ENCODE assay signal across 10 cellular contexts in the genomic region with DNA sequence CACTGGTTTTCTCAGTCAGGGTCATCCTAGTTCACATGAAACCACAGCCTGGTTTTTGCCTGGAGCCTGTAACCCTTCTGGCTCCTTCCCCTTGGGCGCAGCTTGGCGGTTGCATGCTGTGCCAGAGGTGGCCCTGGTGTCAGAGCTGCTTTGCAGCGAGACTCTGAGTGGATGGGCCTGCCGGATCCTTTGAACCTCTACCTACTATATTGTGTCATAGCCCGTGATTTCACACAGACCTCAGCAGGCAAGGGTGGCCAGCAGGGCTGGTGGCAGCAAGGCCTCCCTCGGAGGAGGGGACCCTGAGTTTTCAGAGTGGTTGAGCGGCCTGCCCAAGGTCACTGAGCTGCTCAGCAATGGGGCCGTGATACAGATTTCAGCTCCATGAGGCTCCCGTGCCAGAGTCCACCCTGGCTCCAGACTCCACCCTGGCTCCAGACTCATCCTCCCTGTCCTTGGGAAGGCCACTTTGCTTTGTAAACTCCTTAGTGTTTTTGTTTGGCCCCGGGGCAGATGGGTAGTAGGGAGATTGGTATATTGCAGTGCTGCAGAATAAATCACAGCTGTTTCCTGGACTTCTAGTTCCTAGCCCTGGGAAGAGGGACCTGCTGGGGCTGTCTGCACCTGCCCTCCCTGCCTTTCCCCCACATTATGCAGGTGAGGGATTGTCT. TPM values are rescaled to one million over a fixed set of nuclear protein-coding genes. Genes with fewer than 3 reads are reported as not detected.
DNase-seq lines count a peak whose midpoint lies in the region; TF ChIP-seq lines count a peak whose summit lies in the region.
"Had no signal": no experiment of that assay in that cellular context is flagged by ENCODE, and none has a peak within 500 bp of the region (broad histone marks: within the 10 kb centered on the region; RNA-seq: fewer than 3 reads in every experiment).

No MANE protein-coding gene starts in this region.

- TF ChIP-seq CTCF in MCF 10A (IDR thresholded peaks at IDR 0.05; ENCODE audit: unreplicated experiment) = no peak
- TF ChIP-seq CTCF in mammary epithelial cell (conservative IDR thresholded peaks at IDR 0.05 in 1 of 2, IDR thresholded peaks at IDR 0.05 in 1 of 2; ENCODE audit: extremely low read depth in 1 of 2, insufficient read depth in 1 of 2, low read depth in 1 of 2, low read length in 2 of 2) = no peak
- TF ChIP-seq CTCF in brain (conservative IDR thresholded peaks at IDR 0.05) = no peak

- dilution Hi-C loops in mammary epithelial cell (cut with HindIII; ENCODE audit: low sequenced_read_pairs) = no loop called here

- no peak overlapping the region for H3K23ac ChIP-seq in mesenchymal stem cell (ENCODE audit: low read length in 2 of 2)

- no peaks in the 10 kb centered on the region for H3K9me3 Mint-ChIP-seq in MCF 10A (ENCODE audit: unreplicated experiment)
- peaks cover 0 to 8% (median 4%) of the 10 kb centered on the region in 5 experiments for H3K9me3 Mint-ChIP-seq in brain
- H3K9me3 Mint-ChIP-seq in T-helper 2 cell treated with Interferon-gamma antibody and Interleukin-4, amounts not matched to agents 5 μg/mL and 100 μg/mL, for 36 hours = no peaks in the 10 kb centered on the region

- peak overlapping the region; percentile 5 for H3K27ac Mint-ChIP-seq in MCF 10A (ENCODE audit: low read depth, unreplicated experiment)
- peak overlapping the region in 3 of 5 experiments; percentile 24 to 57 (median 32) for H3K27ac Mint-ChIP-seq in brain
- H3K27ac Mint-ChIP-seq in T-helper 2 cell treated with Interferon-gamma antibody and Interleukin-4, amounts not matched to agents 5 μg/mL and 100 μg/mL, for 36 hours = no peak overlapping the region

- H3K27me3 Mint-ChIP-seq in MCF 10A (ENCODE audit: insufficient read depth, unreplicated experiment) (no peaks in the 10 kb centered on the region), brain (no peaks in the 10 kb centered on the region)
- no peaks in the 10 kb centered on the region for H3K27me3 Mint-ChIP-seq in T-helper 2 cell treated with Interferon-gamma antibody and Interleukin-4, amounts not matched to agents 5 μg/mL and 100 μg/mL, for 36 hours (ENCODE audit: low read depth)

- WGBS in mammary epithelial cell (ENCODE audit: low coverage, missing lambda C conversion rate) = 77% methylated on average over 7 of the region's 10 CpGs
- WGBS in mesenchymal stem cell = 91% methylated on average over 8 of the region's 10 CpGs

- peaks cover 47% of the 10 kb centered on the region for H3K4me1 ChIP-seq in mammary epithelial cell (ENCODE audit: insufficient read depth, low read length)
- peaks cover 22% of the 10 kb centered on the region for H3K4me1 ChIP-seq in mesenchymal stem cell (ENCODE audit: control insufficient read depth, insufficient read depth, low read depth, low read length)

- CTCF ChIA-PET in MCF 10A (lab: Yijun Ruan, JAX) (interaction anchor here (1.2 kb wide), 1 partner anchor 24 kb away, joined by 4 read pairs; no protein-coding TSS in a partner anchor), mammary epithelial cell (lab: Charles Lee; ENCODE audit: low non-redundant PET) (interaction anchor here (0.6 kb wide), 1 partner anchor 43 kb away, joined by 3 read pairs; no protein-coding TSS in a partner anchor)

- H2BK15ac ChIP-seq in mesenchymal stem cell (ENCODE audit: low read depth, poor library complexity, severe bottlenecking) = no peak overlapping the region

- no peak overlapping the region for H4K91ac ChIP-seq in mesenchymal stem cell (ENCODE audit: low read length)

- H2AK5ac ChIP-seq in mesenchymal stem cell (ENCODE audit: low read length, severe bottlenecking) = no peak overlapping the region

- POLR2A ChIA-PET in MCF 10A (lab: Yijun Ruan, JAX) = interaction anchor here (0.6 to 1.2 kb wide), 3 partner anchors 9 to 76 kb away, joined by 3 read pairs; no protein-coding TSS in a partner anchor

- H2BK12ac ChIP-seq in mesenchymal stem cell (ENCODE audit: low read length in 2 of 2) = no peak overlapping the region

- H3K79me2 ChIP-seq in mammary epithelial cell (ENCODE audit: insufficient read depth, low read length) = peaks cover 99% of the 10 kb centered on the region

- no peak overlapping the region for H3K4me2 ChIP-seq in mammary epithelial cell (ENCODE audit: insufficient read depth, low read depth, low read length)
- H3K4me2 ChIP-seq in mesenchymal stem cell (ENCODE audit: low read length, poor library complexity, severe bottlenecking) = no peak overlapping the region

- H3K27me3 ChIP-seq in mammary epithelial cell (ENCODE audit: insufficient read depth, low read length) = no peaks in the 10 kb centered on the region
- no peaks in the 10 kb centered on the region for H3K27me3 ChIP-seq in mesenchymal stem cell (ENCODE audit: control insufficient read depth in 1 of 2, insufficient read depth in 1 of 2, low read length in 2 of 2)
- H3K27me3 ChIP-seq: neutrophil had no signal

- peak overlapping the region in 1 of 2 experiments; percentile 61 for H3K18ac ChIP-seq in mesenchymal stem cell (ENCODE audit: low read depth in 1 of 2, low read length in 2 of 2)

- H3K4me1 Mint-ChIP-seq in MCF 10A (ENCODE audit: insufficient read depth, unreplicated experiment) (peaks cover 53% of the 10 kb centered on the region), brain (peaks cover 92% of the 10 kb centered on the region)
- peaks cover 33% of the 10 kb centered on the region for H3K4me1 Mint-ChIP-seq in T-helper 2 cell treated with Interferon-gamma antibody and Interleukin-4, amounts not matched to agents 5 μg/mL and 100 μg/mL, for 36 hours (ENCODE audit: low read depth)

- BruUV-seq in MCF 10A (replicated peaks; lab: Mats Ljungman, UMichigan) = no TSS peak
- no TSS peak for BruUV-seq in mammary epithelial cell (replicated peaks; lab: Mats Ljungman, UMichigan)

- H3K9ac ChIP-seq in mammary epithelial cell (ENCODE audit: insufficient read depth, low read length) (no peak overlapping the region), mesenchymal stem cell (ENCODE audit: low read length) (no peak overlapping the region)

- H2AFZ ChIP-seq in mammary epithelial cell (ENCODE audit: low read depth, low read length) (no peak overlapping the region), mesenchymal stem cell (ENCODE audit: low read depth, low read length) (no peak overlapping the region)

- intact Hi-C loops in MCF 10A (cut with micrococcal nuclease) = no loop called here
- intact Hi-C loops in mammary epithelial cell (cut with micrococcal nuclease) = no loop called here

- H3K4ac ChIP-seq in mesenchymal stem cell (ENCODE audit: low read depth in 1 of 2, low read length in 2 of 2) = peak overlapping the region in 1 of 2 experiments; percentile 30

- no peak overlapping the region for H2BK120ac ChIP-seq in mesenchymal stem cell (ENCODE audit: low read depth, low read length)

- H3K4me3 Mint-ChIP-seq in MCF 10A (ENCODE audit: unreplicated experiment) = no peak overlapping the region
- H3K4me3 Mint-ChIP-seq in brain = no peak overlapping the region
- H3K4me3 Mint-ChIP-seq in T-helper 2 cell treated with Interferon-gamma antibody and Interleukin-4, amounts not matched to agents 5 μg/mL and 100 μg/mL, for 36 hours = no peak overlapping the region

- H3K36me3 ChIP-seq in mammary epithelial cell (ENCODE audit: insufficient read depth, low read length) = peaks cover 11% of the 10 kb centered on the region
- H3K36me3 ChIP-seq in mesenchymal stem cell (ENCODE audit: control insufficient read depth in 1 of 2, insufficient read depth in 2 of 2, low read depth in 1 of 2, low read length in 2 of 2) = peaks cover 4 to 15% of the 10 kb centered on the region in 2 experiments
- H3K36me3 ChIP-seq: neutrophil had no signal

- H3K27ac ChIP-seq in mammary epithelial cell (ENCODE audit: insufficient read depth, low read depth, low read length) = no peak overlapping the region
- no peak overlapping the region for H3K27ac ChIP-seq in mesenchymal stem cell (ENCODE audit: low read length, poor library complexity, severe bottlenecking)

- H4K20me1 ChIP-seq in mammary epithelial cell (ENCODE audit: insufficient read depth, low read length) = peaks cover 19% of the 10 kb centered on the region

- H3K79me1 ChIP-seq in mesenchymal stem cell (replicated peaks; ENCODE audit: low read length, poor library complexity, severe bottlenecking) = peaks cover 5% of the 10 kb centered on the region

- in situ Hi-C loops in mammary epithelial cell (cut with MboI; ENCODE audit: low sequenced_read_pairs in 2 of 2) = no loop called here

- peak overlapping the region in 1 of 2 experiments; percentile 77 for H3K14ac ChIP-seq in mesenchymal stem cell (ENCODE audit: low read length in 2 of 2)

- H3K4me3 ChIP-seq in mammary epithelial cell (replicated peaks in 1 of 3; ENCODE audit: insufficient read depth in 1 of 3, low read depth in 2 of 3, low read length in 3 of 3) = no peak overlapping the region
- no peak overlapping the region for H3K4me3 ChIP-seq in mesenchymal stem cell (ENCODE audit: insufficient read depth in 1 of 2, low read depth in 1 of 2, low read length in 2 of 2)
- H3K4me3 ChIP-seq: K562 had no signal

- DNase-seq in MCF 10A (ENCODE audit: unreplicated experiment) (no peak), mammary epithelial cell (no peak), mesenchymal stem cell (peak; percentile 55), erythroblast (lab: John Stamatoyannopoulos, UW) (no peak), cerebellar cortex (ENCODE audit: low spot score) (no peak), UCSD-AML1 (lab: John Stamatoyannopoulos, UW; ENCODE audit: unreplicated experiment) (no peak)
- DNase-seq in T-helper 2 cell treated with Interferon-gamma antibody and Interleukin-4, amounts not matched to agents 5 μg/mL and 100 μg/mL, for 36 hours (ENCODE audit: low spot score) = no peak

- no peak overlapping the region for H2BK5ac ChIP-seq in mesenchymal stem cell (ENCODE audit: low read depth, low read length, poor library complexity, severe bottlenecking)

- H3K36me3 Mint-ChIP-seq in MCF 10A (ENCODE audit: insufficient read depth, unreplicated experiment) (peaks cover 9% of the 10 kb centered on the region), brain (peaks cover 35% of the 10 kb centered on the region)
- H3K36me3 Mint-ChIP-seq in T-helper 2 cell treated with Interferon-gamma antibody and Interleukin-4, amounts not matched to agents 5 μg/mL and 100 μg/mL, for 36 hours (ENCODE audit: low read depth) = peaks cover 2% of the 10 kb centered on the region

- H4K8ac ChIP-seq in mesenchymal stem cell (ENCODE audit: low read length) = peak overlapping the region; percentile 19

- H3K9me3 ChIP-seq in mammary epithelial cell (replicated peaks; ENCODE audit: insufficient read depth, low read length) = no peaks in the 10 kb centered on the region
- H3K9me3 ChIP-seq in mesenchymal stem cell (ENCODE audit: control insufficient read depth, low read length) = no peaks in the 10 kb centered on the region
- H3K9me3 ChIP-seq: neutrophil had no signal

- no peak for TF ChIP-seq POLR2A in erythroblast (IDR thresholded peaks at IDR 0.05; ENCODE audit: low read length)

RNA-seq across cellular contexts. Expression of a gene that starts 9.7 kb away (rescaled TPM):
- total RNA-seq in MCF 10A (2022) = 214 and 230 TPM in 2 replicates
- total RNA-seq in mammary epithelial cell = 100 to 1,000 TPM; 168 to 352 TPM
- polyA plus RNA-seq in mammary epithelial cell = 171 TPM
- 766 TPM for polyA minus RNA-seq in mammary epithelial cell
- polyA plus RNA-seq in brain (ENCODE audit: insufficient read depth, low read depth, low replicate concordance) = 123 TPM
- polyA plus RNA-seq in mesenchymal stem cell (2013, experiment 1 of 2) = 112 TPM
- polyA plus RNA-seq in mesenchymal stem cell (2013, experiment 2 of 2) = 112 TPM
